ENCODE assay signal across 8 cellular contexts in genomic region chr16:30585022-30585399, GRCh38. TPM values are rescaled to one million over a fixed set of nuclear protein-coding genes. Genes with fewer than 3 reads are reported as not detected.
DNase-seq lines count a peak whose midpoint lies in the region; ATAC-seq and TF ChIP-seq lines count a peak whose summit lies in the region.

No MANE protein-coding gene starts in this region.

- H3K4me1 ChIP-seq in gastroesophageal sphincter, result peaks cover 0 to 61% (median 10%) of the 10 kb centered on the region in 3 donors

- TF ChIP-seq POLR2A in GM18505 (IDR thresholded peaks at IDR 0.05; ENCODE audit: borderline replicate concordance, extremely low read depth, insufficient read depth, insufficient read length) (peak; percentile 19), gastroesophageal sphincter (IDR thresholded peaks at IDR 0.05) (no peak)

- no peaks in the 10 kb centered on the region for H3K9me3 ChIP-seq in gastroesophageal sphincter

- H3K4me3 ChIP-seq in gastroesophageal sphincter, result peak overlapping the region; percentile 43 to 81
- peak overlapping the region; percentile 69 for H3K4me3 ChIP-seq in skeletal muscle cell (ENCODE audit: low read depth, low read length)

- H3K27ac ChIP-seq in gastroesophageal sphincter, result peak overlapping the region; percentile 64 to 96 (median 94)

- ATAC-seq in GM18505 (IDR thresholded peaks at IDR 0.05; ENCODE audit: unreplicated experiment) (peak; percentile 22), HG03196 (IDR thresholded peaks at IDR 0.05; ENCODE audit: unreplicated experiment) (peak; percentile 41), gastroesophageal sphincter (no peak), GM19328 (IDR thresholded peaks at IDR 0.05; ENCODE audit: unreplicated experiment) (no peak)

- H3K27me3 ChIP-seq in gastroesophageal sphincter, result no peaks in the 10 kb centered on the region

- TF ChIP-seq EP300 in gastroesophageal sphincter (IDR thresholded peaks at IDR 0.05), result no peak

- TF ChIP-seq CTCF in gastroesophageal sphincter (IDR thresholded peaks at IDR 0.05), result no peak

- H3K36me3 ChIP-seq in gastroesophageal sphincter, result peaks cover 0 to 39% of the 10 kb centered on the region in 2 donors

- WGBS in gastroesophageal sphincter (ENCODE audit: low coverage in 1 of 2), 2 donors, result no CpG with 5 or more reads among the region's 23 CpGs

- peak; percentile 7 for DNase-seq in AG08395 (ENCODE audit: low spot score)
- peak; percentile 65 for DNase-seq in UCSD-AML1 (lab: John Stamatoyannopoulos, UW; ENCODE audit: unreplicated experiment)
- DNase-seq in skeletal muscle cell (ENCODE audit: low read depth), result no peak
- no peak for DNase-seq in NCI-H446 treated with DMSO at 0.1 percent for 48 hours (lab: John Stamatoyannopoulos, UW)

RNA-seq across cellular contexts. Expression of gene ZNF785, which starts 0.5 kb away (rescaled TPM):
- total RNA-seq in gastroesophageal sphincter, result 10 to 100 TPM in 3 of 4 donors, 1 to 10 TPM in 1; 6.9 to 17.0 (median 12.2) TPM

RNA-seq across cellular contexts. Expression of gene ZNF688, which starts 13.5 kb away (rescaled TPM):
- 10 to 100 TPM; 15.9 to 22.1 (median 20.8) TPM for total RNA-seq in gastroesophageal sphincter

RNA-seq across cellular contexts. Expression of gene ZNF689, which starts 25.2 kb away (rescaled TPM):
- 10 to 100 TPM in 2 of 4 donors, 1 to 10 TPM in 2; 9.7 to 13.1 (median 11.4) TPM for total RNA-seq in gastroesophageal sphincter

RNA-seq across cellular contexts. Expression of gene ZNF764, which starts 26.8 kb away (rescaled TPM):
- 10 to 100 TPM in 2 of 4 donors, 1 to 10 TPM in 2; 6.3 to 13.1 (median 9.3) TPM for total RNA-seq in gastroesophageal sphincter

RNA-seq across cellular contexts. Expression of gene ZNF747, which starts 50.4 kb away (rescaled TPM):
- 10 to 100 TPM; 15.3 to 31.6 (median 19.3) TPM for total RNA-seq in gastroesophageal sphincter

Comparison
In these comparisons a context has a peak if more than half of its experiments do, and no peak if none do; other contexts are left out.
1. DNase-seq: peak in AG08395 (single experiment) and UCSD-AML1 (single experiment); none in skeletal muscle cell (single experiment) and NCI-H446 treated with DMSO at 0.1 percent for 48 hours (single experiment).
2. ATAC-seq: peak in GM18505 (single experiment) and HG03196 (single experiment); none in gastroesophageal sphincter (single experiment) and GM19328 (single experiment).